Comparison of ENCODE assay signal across 12 cellular contexts in the genomic region with DNA sequence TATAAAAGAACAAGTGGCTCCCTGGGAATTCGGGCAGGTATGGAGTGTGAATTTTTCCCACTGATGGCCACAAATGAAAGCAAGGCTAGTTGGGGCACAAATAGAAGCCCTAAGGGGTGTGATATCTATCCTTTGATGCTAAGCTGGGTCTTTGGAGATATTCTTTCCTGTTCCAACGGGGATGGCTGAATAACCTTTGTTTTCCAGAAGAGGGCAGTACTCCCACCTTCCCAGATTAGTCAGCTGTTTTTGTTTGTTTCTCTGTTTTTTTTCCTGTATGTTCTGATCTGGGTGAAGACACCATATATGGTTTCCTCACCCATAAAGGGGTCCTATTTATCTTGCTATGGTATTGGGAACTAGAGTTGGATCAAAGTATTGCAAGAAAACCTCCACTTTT.
DNase-seq lines count a peak whose midpoint lies in the region; ATAC-seq, FAIRE-seq and TF ChIP-seq lines count a peak whose summit lies in the region.
"Had no signal": no experiment of that assay in that cellular context is flagged by ENCODE, and none has a peak within 500 bp of the region (broad histone marks: within the 10 kb centered on the region; RNA-seq: fewer than 3 reads in every experiment).

No MANE protein-coding gene starts in this region.

- no peaks in the 10 kb centered on the region for H3K79me2 ChIP-seq in PC-3 (ENCODE audit: low read length)

- H3K4me3 ChIP-seq in PC-3 (ENCODE audit: low read length) (no peak overlapping the region), fibroblast of mammary gland (ENCODE audit: control insufficient read depth, low read depth, low read length) (no peak overlapping the region), upper lobe of right lung (no peak overlapping the region), small intestine (ENCODE audit: low read depth in 1 of 2, low read length in 2 of 2) (no peak overlapping the region), lower leg skin (ENCODE audit: low read depth, poor library complexity, severe bottlenecking) (no peak overlapping the region)

- ATAC-seq in PC-3 (no peak), upper lobe of right lung (no peak)
- ATAC-seq: left colon; stimulated activated memory B cell treated with anti-CD40 and anti-IgM and Interleukin-4, amounts not matched to agents 10 μg/mL and 1 μg/mL and 100 μg/mL, for 72 hours had no signal

- POLR2A ChIA-PET in PC-3 (lab: Charles Lee; ENCODE audit: unreplicated experiment), result no interaction called here

- no peak for TF ChIP-seq POLR2A in lower leg skin (IDR thresholded peaks at IDR 0.05)

- H3K36me3 ChIP-seq in PC-3 (ENCODE audit: low read depth, low read length), result no peaks in the 10 kb centered on the region
- H3K36me3 ChIP-seq in upper lobe of right lung, result no peaks in the 10 kb centered on the region
- no peaks in the 10 kb centered on the region for H3K36me3 ChIP-seq in small intestine (ENCODE audit: control insufficient read depth in 2 of 2, insufficient read depth in 2 of 2, low read length in 2 of 2)

- H3K27ac ChIP-seq in PC-3 (ENCODE audit: low read length) (no peak overlapping the region), upper lobe of right lung (no peak overlapping the region), small intestine (ENCODE audit: low read depth in 1 of 2, low read length in 1 of 2) (no peak overlapping the region)

- FAIRE-seq in small intestine (lab: Jason Lieb, UNC), result no peak

- no peaks in the 10 kb centered on the region for H3K4me1 ChIP-seq in PC-3 (ENCODE audit: insufficient read depth, low read length)
- H3K4me1 ChIP-seq in upper lobe of right lung, result no peaks in the 10 kb centered on the region
- H3K4me1 ChIP-seq in small intestine (ENCODE audit: control insufficient read depth in 2 of 2, insufficient read depth in 1 of 2, low read depth in 1 of 2, low read length in 1 of 2), result no peaks in the 10 kb centered on the region

- WGBS in small intestine, 3 donors, result 34 to 37% (median 36%) methylated on average over 2 of the region's 2 CpGs
- 34 to 45% methylated on average over 2 of the region's 2 CpGs for WGBS in lower leg skin, 2 donors

- intact Hi-C loops in PC-3 (cut with micrococcal nuclease) (no loop called here), upper lobe of right lung (cut with DNase I) (no loop called here), lower leg skin (cut with DNase I; ENCODE audit: low total_unique reads) (no loop called here)

- DNase-seq in SKM-1 (lab: John Stamatoyannopoulos, UW; ENCODE audit: unreplicated experiment) (peak; percentile 2), SKM-1 treated with dmso at 0.1 percent for 144 hours (lab: John Stamatoyannopoulos, UW; ENCODE audit: unreplicated experiment) (no peak), PC-3 (peak; percentile 32), fibroblast of mammary gland (ENCODE audit: low read depth) (peak; percentile 4), upper lobe of right lung (no peak), small intestine (no peak), lower leg skin (ENCODE audit: low spot score in 2 of 2) (no peak)
- DNase-seq in stimulated activated CD4-positive, alpha-beta T cell treated with anti-CD3 and anti-CD28 coated beads, Interleukin-4, amount 100 ng/mL, for 1 hour, result no peak
- DNase-seq: GDM1, left colon, NCI-H1092 treated with DMSO at 0.1 percent for 48 hours had no signal

- H3K9me2 ChIP-seq in PC-3 (replicated peaks; ENCODE audit: low read length), result no peaks in the 10 kb centered on the region

- H3K4me2 ChIP-seq in PC-3 (ENCODE audit: low read length), result no peak overlapping the region

- BruUV-seq in PC-3 (replicated peaks; lab: Mats Ljungman, UMichigan), result no TSS peak

- TF ChIP-seq CTCF in PC-3 (conservative IDR thresholded peaks at IDR 0.05; ENCODE audit: low read depth, low read length) (peak; percentile 63), fibroblast of mammary gland (conservative IDR thresholded peaks at IDR 0.05; ENCODE audit: control insufficient read depth, insufficient read depth, low read depth, low read length) (peak; percentile 36), upper lobe of right lung (IDR thresholded peaks at IDR 0.05) (peak; percentile 32), lower leg skin (IDR thresholded peaks at IDR 0.05) (no peak)

- CTCF ChIA-PET in PC-3 (lab: Charles Lee), result interaction anchor here (0.7 to 1.1 kb wide), 2 partner anchors 9 to 92 kb away, joined by 3 read pairs; no protein-coding TSS in a partner anchor

- no peak overlapping the region for H3K9ac ChIP-seq in PC-3 (ENCODE audit: low read length)

- no peak overlapping the region for H2AFZ ChIP-seq in PC-3 (ENCODE audit: low read length)

- H3F3A ChIP-seq in PC-3 (ENCODE audit: low read length, unreplicated experiment), result no peaks in the 10 kb centered on the region

- H3K27me3 ChIP-seq in PC-3 (ENCODE audit: low read length) (no peaks in the 10 kb centered on the region), upper lobe of right lung (no peaks in the 10 kb centered on the region), small intestine (ENCODE audit: control insufficient read depth in 2 of 2, insufficient read depth in 2 of 2, low read length in 2 of 2) (no peaks in the 10 kb centered on the region)

- no peaks in the 10 kb centered on the region for H4K20me1 ChIP-seq in PC-3 (ENCODE audit: low read length)

- H3K9me3 ChIP-seq in PC-3 (ENCODE audit: low read length) (no peaks in the 10 kb centered on the region), upper lobe of right lung (no peaks in the 10 kb centered on the region), small intestine (ENCODE audit: control insufficient read depth, low read depth) (peaks cover 2% of the 10 kb centered on the region)

Comparison
In these comparisons a context has a peak if more than half of its experiments do, and no peak if none do; other contexts are left out.
1. DNase-seq: peak in SKM-1 (single experiment), PC-3 (single experiment) and fibroblast of mammary gland (single experiment); none in SKM-1 treated with dmso at 0.1 percent for 144 hours (single experiment), upper lobe of right lung (single experiment), stimulated activated CD4-positive, alpha-beta T cell treated with anti-CD3 and anti-CD28 coated beads, Interleukin-4, amount 100 ng/mL, for 1 hour (single experiment), small intestine (single experiment) and lower leg skin (0 of 2).
2. CTCF ChIP-seq: peak in PC-3 (single experiment), fibroblast of mammary gland (single experiment) and upper lobe of right lung (single experiment); none in lower leg skin (0 of 3).